ENCODE assay signal across 8 cellular contexts in the genomic region with DNA sequence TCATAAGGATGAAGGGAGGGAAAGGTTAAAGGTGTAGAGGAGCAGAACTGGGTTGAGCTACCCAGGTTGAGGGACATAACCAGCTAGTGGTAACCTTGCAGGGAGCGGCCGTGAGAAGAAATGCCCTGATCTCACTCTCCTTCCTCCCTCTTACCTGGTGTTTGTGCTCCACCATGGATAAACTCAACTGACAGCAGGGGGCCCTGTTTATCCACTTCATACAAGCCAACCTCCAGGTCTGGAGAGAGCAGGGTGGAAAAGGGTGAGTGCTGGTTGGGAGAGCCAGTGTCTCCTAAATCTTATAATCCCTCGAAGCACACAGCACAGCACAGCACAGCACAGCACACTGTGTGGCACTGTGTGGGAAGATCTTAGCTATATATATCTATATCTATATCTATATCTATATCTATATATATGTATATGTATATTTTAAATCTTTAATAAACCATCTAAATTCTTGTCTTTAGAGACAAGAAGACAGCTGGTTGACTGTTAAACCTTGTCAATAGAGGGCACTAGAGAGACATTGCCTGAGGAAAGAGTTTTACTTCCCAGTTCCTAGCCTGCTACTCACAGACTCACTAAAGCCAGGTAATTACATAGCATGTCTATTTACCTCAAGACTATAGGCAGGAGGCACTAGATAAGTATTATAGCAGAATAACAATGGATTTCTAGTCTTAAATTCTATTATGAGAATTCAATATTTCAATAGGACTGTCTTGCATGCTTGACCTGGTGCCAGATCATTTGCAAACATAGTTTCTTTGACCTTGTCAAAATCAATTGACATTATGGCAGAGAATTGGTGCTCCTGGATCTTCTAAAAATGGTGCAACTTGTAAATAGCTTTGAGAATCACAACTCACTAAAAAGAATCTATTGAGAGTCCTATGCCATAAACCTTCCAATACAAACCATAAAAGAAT. TPM values are rescaled to one million over a fixed set of nuclear protein-coding genes. Genes with fewer than 3 reads are reported as not detected.
DNase-seq lines count a peak whose midpoint lies in the region; ATAC-seq and TF ChIP-seq lines count a peak whose summit lies in the region.

No MANE protein-coding gene starts in this region.

- H3K36me3 Mint-ChIP-seq in CD4-positive, alpha-beta T cell (ENCODE audit: low read depth) = no peaks in the 10 kb centered on the region

- H3K4me3 ChIP-seq in WERI-Rb-1 (ENCODE audit: low read depth, low read length) = no peak overlapping the region

- peak; percentile 43 for ATAC-seq in CD4-positive, alpha-beta T cell (ENCODE audit: poor library complexity)
- ATAC-seq in left lobe of liver (peak; percentile 68), HG03045 (IDR thresholded peaks at IDR 0.05; ENCODE audit: unreplicated experiment) (no peak), HG03095 (IDR thresholded peaks at IDR 0.05; ENCODE audit: unreplicated experiment) (no peak), HG03039 (IDR thresholded peaks at IDR 0.05; ENCODE audit: unreplicated experiment) (no peak)

- H3K4me1 Mint-ChIP-seq in CD4-positive, alpha-beta T cell (ENCODE audit: low read depth) = no peaks in the 10 kb centered on the region

- H3K27me3 Mint-ChIP-seq in CD4-positive, alpha-beta T cell = no peaks in the 10 kb centered on the region

- no peak overlapping the region for H3K27ac Mint-ChIP-seq in CD4-positive, alpha-beta T cell

- H3K27me3 ChIP-seq in CD4-positive, alpha-beta T cell (ENCODE audit: control insufficient read depth, insufficient read depth, low read length) = no peaks in the 10 kb centered on the region
- H3K27me3 ChIP-seq in WERI-Rb-1 (ENCODE audit: insufficient read depth, low read depth, severe bottlenecking) = no peaks in the 10 kb centered on the region

- intact Hi-C loops in CD4-positive, alpha-beta T cell (cut with DNase I, micrococcal nuclease) = loop anchor here (2.0 to 10.0 kb wide), 4 partner anchors 17 to 486 kb away; no protein-coding TSS in a partner anchor

- CTCF ChIA-PET in CD4-positive, alpha-beta T cell (lab: Charles Lee) = interaction anchor here (0.6 to 1.3 kb wide), 2 partner anchors 11 to 24 kb away, joined by 3 read pairs; no protein-coding TSS in a partner anchor

- no peaks in the 10 kb centered on the region for H3K9me3 Mint-ChIP-seq in CD4-positive, alpha-beta T cell

- H3K36me3 ChIP-seq in WERI-Rb-1 = no peaks in the 10 kb centered on the region

- POLR2A ChIA-PET in CD4-positive, alpha-beta T cell (lab: Charles Lee) = interaction anchor here (1.1 kb wide), 1 partner anchor 22 kb away, joined by 5 read pairs; the partner anchor contains the start of gene FMN1

- no peaks in the 10 kb centered on the region for H3K9me3 ChIP-seq in CD4-positive, alpha-beta T cell (ENCODE audit: control insufficient read depth, low read length)
- peaks cover 5% of the 10 kb centered on the region for H3K9me3 ChIP-seq in WERI-Rb-1 (ENCODE audit: severe bottlenecking)

- DNase-seq in CD4-positive, alpha-beta T cell = no peak
- DNase-seq in HT-29 (ENCODE audit: low spot score) = peak; percentile 53
- peak; percentile 79 for DNase-seq in WERI-Rb-1
- no peak for DNase-seq in left lobe of liver (ENCODE audit: low spot score)
- DNase-seq in NCI-H524 treated with DMSO at 0.1 percent for 48 hours (lab: John Stamatoyannopoulos, UW) = no peak

- no peak overlapping the region for H3K4me3 Mint-ChIP-seq in CD4-positive, alpha-beta T cell

- no peak overlapping the region for H3K27ac ChIP-seq in CD4-positive, alpha-beta T cell (ENCODE audit: low read depth, low read length)
- no peak overlapping the region for H3K27ac ChIP-seq in WERI-Rb-1

- TF ChIP-seq CTCF in CD4-positive, alpha-beta T cell (IDR thresholded peaks at IDR 0.05) = peak; percentile 72
- TF ChIP-seq CTCF in WERI-Rb-1 (IDR thresholded peaks at IDR 0.05; ENCODE audit: low read depth, low read length) = peak; percentile 60

RNA-seq across cellular contexts. Expression of gene FMN1, which starts 21.7 kb away (rescaled TPM):
- total RNA-seq in CD4-positive, alpha-beta T cell = under 1 TPM; 0.39 to 0.55 TPM
- total RNA-seq in HT-29 (2014; rRNA removed; shearing (Covaris generic)) = 9.4 and 11.5 TPM in 2 replicates
- total RNA-seq in left lobe of liver = 1.2 TPM

Comparison
In these comparisons a context has a peak if more than half of its experiments do, and no peak if none do; other contexts are left out.
1. ATAC-seq: peak in CD4-positive, alpha-beta T cell (single experiment) and left lobe of liver (single experiment); none in HG03045 (single experiment), HG03095 (single experiment) and HG03039 (single experiment).
2. DNase-seq: peak in HT-29 (single experiment) and WERI-Rb-1 (single experiment); none in CD4-positive, alpha-beta T cell (0 of 10), left lobe of liver (single experiment) and NCI-H524 treated with DMSO at 0.1 percent for 48 hours (single experiment).